ENCODE assay signal across 13 cellular contexts in the genomic region with DNA sequence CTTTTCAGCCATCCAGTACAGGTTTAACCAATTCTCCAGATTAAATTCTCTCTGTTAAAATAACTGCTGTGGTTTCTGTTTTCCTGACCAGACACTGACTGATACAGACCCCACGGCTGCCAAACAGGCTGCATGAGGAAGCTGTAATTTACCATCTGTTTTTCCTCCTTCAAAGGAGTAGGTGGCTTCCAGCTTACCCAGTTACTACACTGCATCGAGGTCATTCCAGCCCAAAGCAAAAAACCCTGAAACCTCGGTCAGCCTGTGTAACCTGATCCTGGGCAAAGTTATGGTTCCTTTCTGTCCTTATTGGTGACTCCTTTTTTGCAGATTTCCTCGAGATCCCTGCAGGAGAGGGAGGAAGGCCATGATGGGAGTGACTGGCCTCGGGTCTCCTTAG. TPM values are rescaled to one million over a fixed set of nuclear protein-coding genes. Genes with fewer than 3 reads are reported as not detected.
A peak's percentile ranks its signal among the peaks of the same experiment; 100 is the strongest.
DNase-seq lines count a peak whose midpoint lies in the region; TF ChIP-seq lines count a peak whose summit lies in the region.
"Had no signal": no experiment of that assay in that cellular context is flagged by ENCODE, and none has a peak within 500 bp of the region (broad histone marks: within the 10 kb centered on the region; RNA-seq: fewer than 3 reads in every experiment).

No MANE protein-coding gene starts in this region.

- H2AFZ ChIP-seq in parathyroid adenoma, result peak overlapping the region; percentile 20

- no peak overlapping the region for H3K27ac ChIP-seq in parathyroid adenoma
- H3K27ac ChIP-seq: 22Rv1 had no signal

- CTCF ChIA-PET in Calu3 (lab: Charles Lee), result interaction anchor here (0.6 to 1.8 kb wide), 2 partner anchors 13 to 1467 kb away, joined by 5 read pairs; no protein-coding TSS in a partner anchor

- H3K4me3 ChIP-seq in NB4 (ENCODE audit: low read depth, low read length) (no peak overlapping the region), choroid plexus epithelial cell (ENCODE audit: low read depth, low read length) (no peak overlapping the region), parathyroid adenoma (ENCODE audit: low read depth, low read length) (no peak overlapping the region)
- H3K4me3 ChIP-seq: K562 had no signal

- no peak overlapping the region for H3K9ac ChIP-seq in parathyroid adenoma

- TF ChIP-seq POLR2A in NB4 (IDR thresholded peaks at IDR 0.05; ENCODE audit: extremely low read depth, insufficient read length), result no peak

- no peaks in the 10 kb centered on the region for H3K36me3 Mint-ChIP-seq in Calu3 (ENCODE audit: insufficient read depth, unreplicated experiment)
- H3K36me3 Mint-ChIP-seq: activated CD8-positive, alpha-beta memory T cell treated with anti-CD3 and anti-CD28 coated beads, Interleukin-2, amount 10 ng/mL, durations not matched to agents 7 days and 5 days; immature natural killer cell; natural killer cell treated with Interleukin-12 subunit alpha and Interleukin-12 subunit beta and Interleukin-15 and Interleukin-18, amount 100 ng/mL, for 72 hours had no signal

- H3K27ac Mint-ChIP-seq in Calu3 (ENCODE audit: unreplicated experiment), result no peak overlapping the region
- H3K27ac Mint-ChIP-seq: activated CD8-positive, alpha-beta memory T cell treated with anti-CD3 and anti-CD28 coated beads, Interleukin-2, amount 10 ng/mL, durations not matched to agents 7 days and 5 days; natural killer cell treated with Interleukin-12 subunit alpha and Interleukin-12 subunit beta and Interleukin-15 and Interleukin-18, amount 100 ng/mL, for 72 hours had no signal

- H3K9me3 Mint-ChIP-seq in Calu3 (ENCODE audit: low read depth, unreplicated experiment), result no peaks in the 10 kb centered on the region
- H3K9me3 Mint-ChIP-seq: immature natural killer cell; natural killer cell treated with Interleukin-12 subunit alpha and Interleukin-12 subunit beta and Interleukin-15 and Interleukin-18, amount 100 ng/mL, for 72 hours had no signal

- peaks cover 16% of the 10 kb centered on the region for H3K4me1 Mint-ChIP-seq in Calu3 (ENCODE audit: low read depth, unreplicated experiment)
- H3K4me1 Mint-ChIP-seq: activated CD8-positive, alpha-beta memory T cell treated with anti-CD3 and anti-CD28 coated beads, Interleukin-2, amount 10 ng/mL, durations not matched to agents 7 days and 5 days had no signal

- BruUV-seq in Calu3 (replicated peaks; lab: Mats Ljungman, UMichigan), result no TSS peak

- no peaks in the 10 kb centered on the region for H3K4me1 ChIP-seq in parathyroid adenoma

- no peaks in the 10 kb centered on the region for H3K79me2 ChIP-seq in parathyroid adenoma

- no peaks in the 10 kb centered on the region for H3K9me3 ChIP-seq in parathyroid adenoma (ENCODE audit: control insufficient read depth, low read length)

- TF ChIP-seq CTCF in NB4 (IDR thresholded peaks at IDR 0.05; ENCODE audit: low read depth, low read length) (no peak), choroid plexus epithelial cell (conservative IDR thresholded peaks at IDR 0.05; ENCODE audit: low read depth, low read length) (no peak), parathyroid adenoma (IDR thresholded peaks at IDR 0.05) (no peak), Calu3 (IDR thresholded peaks at IDR 0.05; ENCODE audit: unreplicated experiment) (no peak)

- no peak overlapping the region for H3K4me2 ChIP-seq in parathyroid adenoma (ENCODE audit: low read length)

- H3K4me3 Mint-ChIP-seq in Calu3 (ENCODE audit: low read depth, unreplicated experiment), result no peak overlapping the region
- H3K4me3 Mint-ChIP-seq: activated CD8-positive, alpha-beta memory T cell treated with anti-CD3 and anti-CD28 coated beads, Interleukin-2, amount 10 ng/mL, durations not matched to agents 7 days and 5 days; immature natural killer cell; natural killer cell treated with Interleukin-12 subunit alpha and Interleukin-12 subunit beta and Interleukin-15 and Interleukin-18, amount 100 ng/mL, for 72 hours had no signal

- intact Hi-C loops in Calu3 (cut with micrococcal nuclease; ENCODE audit: unreplicated experiment), result no loop called here

- no peaks in the 10 kb centered on the region for H3K36me3 ChIP-seq in parathyroid adenoma (ENCODE audit: control insufficient read depth, insufficient read depth, low read length)

- H3K27me3 Mint-ChIP-seq in Calu3 (ENCODE audit: unreplicated experiment), result peaks cover 21% of the 10 kb centered on the region

- DNase-seq in DMS53 (lab: John Stamatoyannopoulos, UW) (peak; percentile 9), DMS53 treated with DMSO at 0.1 percent for 48 hours (lab: John Stamatoyannopoulos, UW; ENCODE audit: unreplicated experiment) (no peak), NB4 (ENCODE audit: low read depth) (peak; percentile 45), choroid plexus epithelial cell (ENCODE audit: low read depth) (peak; percentile 77), Calu3 (no peak), cerebellum (ENCODE audit: low spot score) (no peak), NCI-H2107 (lab: John Stamatoyannopoulos, UW) (no peak)
- DNase-seq: activated CD8-positive, alpha-beta memory T cell treated with anti-CD3 and anti-CD28 coated beads, Interleukin-2, amount 10 ng/mL, durations not matched to agents 7 days and 5 days had no signal

- H3K27me3 ChIP-seq in parathyroid adenoma (ENCODE audit: control insufficient read depth, insufficient read depth, low read length), result no peaks in the 10 kb centered on the region

RNA-seq across cellular contexts. Expression of gene LOXL4, which starts 27.9 kb away (rescaled TPM):
- total RNA-seq in Calu3 (2022) (2.2 and 2.6 TPM in 2 replicates), cerebellum (0.27 TPM)
- total RNA-seq: activated CD8-positive, alpha-beta memory T cell treated with anti-CD3 and anti-CD28 coated beads, Interleukin-2, amount 10 ng/mL, durations not matched to agents 7 days and 5 days; natural killer cell treated with Interleukin-12 subunit alpha and Interleukin-12 subunit beta and Interleukin-15 and Interleukin-18, amount 100 ng/mL, for 72 hours had no signal

Comparison
In these comparisons a context has a peak if more than half of its experiments do, and no peak if none do; other contexts are left out.
1. DNase-seq: peak in DMS53 (single experiment), NB4 (single experiment) and choroid plexus epithelial cell (single experiment); none in DMS53 treated with DMSO at 0.1 percent for 48 hours (single experiment), Calu3 (single experiment), cerebellum (single experiment) and NCI-H2107 (single experiment).